In genomic region chr11:10808553-10809372, GRCh38 we compare ENCODE assay signal across 1 cellular context.
TF ChIP-seq lines count a peak whose summit lies in the region.

Gene EIF4G2, minus strand, starts transcription at chr11:10808926.

TF ChIP-seq in SK-N-SH, 30 proteins besides CTCF, POLR2A, EP300 and RAD21 (continued from another document):
- TF ChIP-seq REST (IDR thresholded peaks at IDR 0.05; ENCODE audit: low read depth, low read length) (peak; percentile 29; the same call in 1 of the 2 replicates), TAF1 (IDR thresholded peaks at IDR 0.05; ENCODE audit: borderline replicate concordance, low read depth, low read length) (peak; percentile 88), MXI1 (IDR thresholded peaks at IDR 0.05; ENCODE audit: low read depth, low read length) (peak; percentile 65), TCF12 (IDR thresholded peaks at IDR 0.05) (no peak), FOXJ3 (CRISPR knock-in tag; IDR thresholded peaks at IDR 0.05) (no peak), RXRA (IDR thresholded peaks at IDR 0.05; ENCODE audit: borderline replicate concordance, low read depth) (no peak), RCOR1 (IDR thresholded peaks at IDR 0.05; ENCODE audit: low read length) (peak; percentile 52)
- TF ChIP-seq, protein P1, sequence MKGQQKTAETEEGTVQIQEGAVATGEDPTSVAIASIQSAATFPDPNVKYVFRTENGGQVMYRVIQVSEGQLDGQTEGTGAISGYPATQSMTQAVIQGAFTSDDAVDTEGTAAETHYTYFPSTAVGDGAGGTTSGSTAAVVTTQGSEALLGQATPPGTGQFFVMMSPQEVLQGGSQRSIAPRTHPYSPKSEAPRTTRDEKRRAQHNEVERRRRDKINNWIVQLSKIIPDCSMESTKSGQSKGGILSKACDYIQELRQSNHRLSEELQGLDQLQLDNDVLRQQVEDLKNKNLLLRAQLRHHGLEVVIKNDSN (IDR thresholded peaks at IDR 0.05; ENCODE audit: borderline replicate concordance, low read depth), result no peak
